ENCODE assay signal across 11 cellular contexts in genomic region chr10:91378061-91378460, GRCh38. TPM values are rescaled to one million over a fixed set of nuclear protein-coding genes. Genes with fewer than 3 reads are reported as not detected.
DNase-seq lines count a peak whose midpoint lies in the region; ATAC-seq, FAIRE-seq and TF ChIP-seq lines count a peak whose summit lies in the region.
"Had no signal": no experiment of that assay in that cellular context is flagged by ENCODE, and none has a peak within 500 bp of the region (broad histone marks: within the 10 kb centered on the region; RNA-seq: fewer than 3 reads in every experiment).

No MANE protein-coding gene starts in this region.

- no peaks in the 10 kb centered on the region for H3K36me3 ChIP-seq in BE2C
- no peaks in the 10 kb centered on the region for H3K36me3 ChIP-seq in endothelial cell of umbilical vein (ENCODE audit: control insufficient read depth in 2 of 2, extremely low read depth in 1 of 2, insufficient read depth in 2 of 2, low read length in 2 of 2)

- peak; percentile 95 for ATAC-seq in CD4-positive, alpha-beta T cell (ENCODE audit: poor library complexity)
- ATAC-seq in HG03342 (IDR thresholded peaks at IDR 0.05; ENCODE audit: unreplicated experiment) (no peak), HG02623 (IDR thresholded peaks at IDR 0.05; ENCODE audit: unreplicated experiment) (no peak)
- ATAC-seq: HepG2 had no signal

- DNase-seq in BE2C (peak; percentile 54), OCI-M1 (lab: John Stamatoyannopoulos, UW) (peak; percentile 86), endothelial cell of umbilical vein (ENCODE audit: low read depth, low spot score) (no peak), GM03348 (ENCODE audit: low spot score) (no peak)
- DNase-seq in CD4-positive, alpha-beta T cell = peak in 4 of 10 experiments; percentile 7 to 14 (median 10)
- DNase-seq: DMS79, endodermal cell had no signal

- no peak overlapping the region for H3K9ac ChIP-seq in endothelial cell of umbilical vein (replicated peaks; ENCODE audit: extremely low read depth, insufficient read depth, low read length)

- H3K27me3 Mint-ChIP-seq in CD4-positive, alpha-beta T cell = peaks cover 16% of the 10 kb centered on the region

- dilution Hi-C loops in endothelial cell of umbilical vein (cut with MboI; ENCODE audit: extremely low pct_ligation_motif_present, low sequenced_read_pairs) = no loop called here

- H3K9me1 ChIP-seq in endothelial cell of umbilical vein (replicated peaks; ENCODE audit: control insufficient read depth, extremely low read depth, insufficient read depth, low read length) = no peaks in the 10 kb centered on the region

- POLR2A ChIA-PET in CD4-positive, alpha-beta T cell (lab: Charles Lee) = interaction anchor here (0.8 to 0.9 kb wide), 5 partner anchors 16 to 1313 kb away, joined by 3 read pairs; partner anchors contain the start of gene BTAF1
- POLR2A ChIA-PET in endothelial cell of umbilical vein (lab: Charles Lee) = no interaction called here

- no peak overlapping the region for H3K27ac ChIP-seq in CD4-positive, alpha-beta T cell (ENCODE audit: low read depth, low read length)
- no peak overlapping the region for H3K27ac ChIP-seq in endothelial cell of umbilical vein (ENCODE audit: insufficient read depth, low read depth, low read length)

- TF ChIP-seq CTCF in BE2C (IDR thresholded peaks at IDR 0.05; ENCODE audit: low read depth, low read length) (no peak), endothelial cell of umbilical vein (IDR thresholded peaks at IDR 0.05; ENCODE audit: extremely low read depth in 1 of 2, insufficient read depth in 1 of 2, low read depth in 1 of 2, low read length in 2 of 2) (no peak)
- no peak for TF ChIP-seq CTCF in CD4-positive, alpha-beta T cell (IDR thresholded peaks at IDR 0.05)

- peaks cover 14% of the 10 kb centered on the region for H3K9me3 Mint-ChIP-seq in CD4-positive, alpha-beta T cell

- no peaks in the 10 kb centered on the region for H4K20me1 ChIP-seq in endothelial cell of umbilical vein (replicated peaks; ENCODE audit: control insufficient read depth, extremely low read depth, insufficient read depth, low read length)

- no peak for TF ChIP-seq POLR2A in endothelial cell of umbilical vein (IDR thresholded peaks at IDR 0.05; ENCODE audit: low read depth, low read length)

- peaks cover 6% of the 10 kb centered on the region for H3K36me3 Mint-ChIP-seq in CD4-positive, alpha-beta T cell (ENCODE audit: low read depth)

- BruUV-seq in endothelial cell of umbilical vein (replicated peaks; lab: Mats Ljungman, UMichigan) = no TSS peak

- CTCF ChIA-PET in CD4-positive, alpha-beta T cell (lab: Charles Lee) = no interaction called here
- CTCF ChIA-PET in endothelial cell of umbilical vein (lab: Charles Lee) = interaction anchor here (1.1 to 5.4 kb wide), 6 partner anchors 8 to 421 kb away, joined by 3 to 51 read pairs (median 6); no protein-coding TSS in a partner anchor

- no peaks in the 10 kb centered on the region for H3K79me2 ChIP-seq in endothelial cell of umbilical vein (ENCODE audit: control insufficient read depth, insufficient read depth, low read length)

- H3K4me2 ChIP-seq in endothelial cell of umbilical vein (ENCODE audit: insufficient read depth, low read length) = no peak overlapping the region

- H2AFZ ChIP-seq in endothelial cell of umbilical vein (ENCODE audit: low read depth, low read length) = no peak overlapping the region

- H3K4me1 ChIP-seq in BE2C (peaks cover 24% of the 10 kb centered on the region), endothelial cell of umbilical vein (ENCODE audit: control insufficient read depth, extremely low read depth, insufficient read depth, low read length) (peaks cover 3% of the 10 kb centered on the region)

- H3K27ac Mint-ChIP-seq in CD4-positive, alpha-beta T cell = no peak overlapping the region
- H3K27ac Mint-ChIP-seq: activated naive CD8-positive, alpha-beta T cell; endodermal cell had no signal

- FAIRE-seq in endothelial cell of umbilical vein (lab: Jason Lieb, UNC) = peak; percentile 52
- FAIRE-seq: HepG2 had no signal

- H3K4me3 Mint-ChIP-seq in CD4-positive, alpha-beta T cell = no peak overlapping the region
- H3K4me3 Mint-ChIP-seq: activated naive CD8-positive, alpha-beta T cell; endodermal cell had no signal

- peaks cover 31% of the 10 kb centered on the region for H3K4me1 Mint-ChIP-seq in CD4-positive, alpha-beta T cell (ENCODE audit: low read depth)

- intact Hi-C loops in CD4-positive, alpha-beta T cell (cut with DNase I, micrococcal nuclease) = no loop called here
- intact Hi-C loops in endothelial cell of umbilical vein (cut with micrococcal nuclease) = no loop called here

- H3K4me3 ChIP-seq in BE2C (ENCODE audit: low read depth, low read length) (no peak overlapping the region), endothelial cell of umbilical vein (replicated peaks in 1 of 3; ENCODE audit: insufficient read depth in 1 of 3, low read depth in 1 of 3, low read length in 3 of 3) (no peak overlapping the region)

- H3K27me3 ChIP-seq in BE2C (peaks cover 6% of the 10 kb centered on the region), endothelial cell of umbilical vein (ENCODE audit: control insufficient read depth in 2 of 2, insufficient read depth in 2 of 2, low read length in 2 of 2) (peaks cover 12 to 18% of the 10 kb centered on the region in 2 experiments)
- peaks cover 8% of the 10 kb centered on the region for H3K27me3 ChIP-seq in CD4-positive, alpha-beta T cell (ENCODE audit: control insufficient read depth, insufficient read depth, low read length)

- H3K9me3 ChIP-seq in BE2C (no peaks in the 10 kb centered on the region; the same call in 1 of the 2 replicates), endothelial cell of umbilical vein (replicated peaks; ENCODE audit: control insufficient read depth, insufficient read depth, low read length) (no peaks in the 10 kb centered on the region)
- peaks cover 49% of the 10 kb centered on the region for H3K9me3 ChIP-seq in CD4-positive, alpha-beta T cell (ENCODE audit: control insufficient read depth, low read length)

TF ChIP-seq in endothelial cell of umbilical vein, 7 proteins besides CTCF, POLR2A, EP300 and RAD21:
- no peak for TF ChIP-seq MYC (IDR thresholded peaks at IDR 0.05; ENCODE audit: low read depth, low read length)
- TF ChIP-seq POLR2AphosphoS5 (IDR thresholded peaks at IDR 0.05; ENCODE audit: insufficient read depth, low read depth, low read length) = no peak
- no peak for TF ChIP-seq JUN (IDR thresholded peaks at IDR 0.05; ENCODE audit: borderline replicate concordance, insufficient read depth, insufficient read length, low read depth)
- TF ChIP-seq GATA2 (IDR thresholded peaks at IDR 0.05; ENCODE audit: insufficient read depth, insufficient read length, low read depth, low read length) = peak; percentile 86
- no peak for TF ChIP-seq EZH2 (IDR thresholded peaks at IDR 0.05; ENCODE audit: borderline replicate concordance, low read depth, low read length, severe bottlenecking)
- TF ChIP-seq MAX (IDR thresholded peaks at IDR 0.05; ENCODE audit: insufficient read depth, insufficient read length) = no peak
- no peak for TF ChIP-seq FOS (IDR thresholded peaks at IDR 0.05; ENCODE audit: borderline replicate concordance, insufficient read depth, low read length)
TF ChIP-seq in endothelial cell of umbilical vein: peak in this region for 1.

RNA-seq across cellular contexts. Expression of gene HECTD2, which starts 32.1 kb away (rescaled TPM):
- polyA plus RNA-seq in BE2C (2012; ENCODE audit: insufficient read depth, insufficient read length, low read depth) = 5.7 TPM
- 1 to 10 TPM in 1 of 2 experiments, under 1 TPM in 1; 0.92 to 1.0 TPM for total RNA-seq in CD4-positive, alpha-beta T cell
- total RNA-seq in endothelial cell of umbilical vein = 7.7 and 10.7 TPM in 2 replicates
- polyA plus RNA-seq in endothelial cell of umbilical vein = 3.5 and 4.2 TPM in 2 replicates
- polyA plus RNA-seq in endothelial cell of umbilical vein (2011; cell fraction: cytosol; rRNA removed) = 2.1 and 2.7 TPM in 2 replicates
- polyA plus RNA-seq in endothelial cell of umbilical vein (2011; cell fraction: nucleus; rRNA removed) = 37.5 and 42.5 TPM in 2 replicates
- polyA plus RNA-seq in endothelial cell of umbilical vein (2012) = 6.2 and 6.6 TPM in 2 replicates
- polyA minus RNA-seq in endothelial cell of umbilical vein = 13.3 TPM in 2 replicates
- polyA minus RNA-seq in endothelial cell of umbilical vein (2011; cell fraction: cytosol; rRNA and poly(A)+ RNA removed) = 4.4 TPM
- 24.1 and 36.8 TPM in 2 replicates for polyA minus RNA-seq in endothelial cell of umbilical vein (2011; cell fraction: nucleus; rRNA and poly(A)+ RNA removed)

Comparison
In these comparisons a context has a peak if more than half of its experiments do, and no peak if none do; other contexts are left out.
1. DNase-seq: peak in BE2C (single experiment) and OCI-M1 (single experiment); none in endothelial cell of umbilical vein (single experiment) and GM03348 (single experiment).